9 cellular contexts compared by ENCODE assay signal in genomic region chrX:134374910-134375309, GRCh38. TPM values are rescaled to one million over a fixed set of nuclear protein-coding genes. Genes with fewer than 3 reads are reported as not detected.
DNase-seq lines count a peak whose midpoint lies in the region; ATAC-seq and TF ChIP-seq lines count a peak whose summit lies in the region.
"Had no signal": no experiment of that assay in that cellular context is flagged by ENCODE, and none has a peak within 500 bp of the region (broad histone marks: within the 10 kb centered on the region; RNA-seq: fewer than 3 reads in every experiment).

No MANE protein-coding gene starts in this region.

- H3K4me3 ChIP-seq in heart left ventricle = peak overlapping the region in 8 of 12 donors; percentile 69 to 98 (median 84)
- H3K4me3 ChIP-seq in fibroblast of the aortic adventitia (ENCODE audit: low read depth, low read length) = peak overlapping the region; percentile 73
- peak overlapping the region; percentile 74 for H3K4me3 ChIP-seq in suprapubic skin
- H3K4me3 ChIP-seq in gastrocnemius medialis = peak overlapping the region in 1 of 4 donors; percentile 74

- ATAC-seq in heart left ventricle (no peak), Right ventricle myocardium superior (ENCODE audit: poor library complexity) (no peak), GM18511 (IDR thresholded peaks at IDR 0.05; ENCODE audit: unreplicated experiment) (no peak), gastrocnemius medialis (no peak)

- no peaks in the 10 kb centered on the region for H3K9me3 ChIP-seq in heart left ventricle
- no peaks in the 10 kb centered on the region for H3K9me3 ChIP-seq in suprapubic skin
- H3K9me3 ChIP-seq in gastrocnemius medialis = no peaks in the 10 kb centered on the region

- 86 to 93% (median 89%) methylated on average over 2 of the region's 2 CpGs for WGBS in heart left ventricle, 4 donors
- 80% methylated on average over 2 of the region's 2 CpGs for WGBS in suprapubic skin

- intact Hi-C loops in heart left ventricle (cut with DNase I) (no loop called here), Right ventricle myocardium superior (cut with DNase I) (no loop called here), gastrocnemius medialis (cut with DNase I; ENCODE audit: low total_unique reads) (no loop called here)

- no peak for TF ChIP-seq CTCF in heart left ventricle (IDR thresholded peaks at IDR 0.05)
- no peak for TF ChIP-seq CTCF in VCaP (conservative IDR thresholded peaks at IDR 0.05)
- TF ChIP-seq CTCF in fibroblast of the aortic adventitia (IDR thresholded peaks at IDR 0.05; ENCODE audit: insufficient read depth, low read length) = no peak
- TF ChIP-seq CTCF in suprapubic skin (IDR thresholded peaks at IDR 0.05) = no peak
- TF ChIP-seq CTCF in gastrocnemius medialis (IDR thresholded peaks at IDR 0.05 in 4 of 5, conservative IDR thresholded peaks at IDR 0.05 in 1 of 5) = no peak

- H3K4me1 ChIP-seq in heart left ventricle = peaks cover 0 to 13% (median 3%) of the 10 kb centered on the region in 12 donors
- H3K4me1 ChIP-seq in suprapubic skin = peaks cover 5% of the 10 kb centered on the region
- peaks cover 0 to 7% of the 10 kb centered on the region in 2 donors for H3K4me1 ChIP-seq in gastrocnemius medialis

- H3K27ac ChIP-seq in heart left ventricle (no peak overlapping the region), VCaP (peak overlapping the region; percentile 92), suprapubic skin (no peak overlapping the region), gastrocnemius medialis (no peak overlapping the region)

- in situ Hi-C loops in gastrocnemius medialis (cut with MboI; ENCODE audit: low sequenced_read_pairs in 4 of 4) = loop anchor here in 2 of 4 donors (25.0 kb wide), 1 partner anchor 588 kb away; no protein-coding TSS in a partner anchor

- TF ChIP-seq POLR2A in heart left ventricle (IDR thresholded peaks at IDR 0.05) = no peak
- TF ChIP-seq POLR2A in suprapubic skin (IDR thresholded peaks at IDR 0.05) = no peak
- TF ChIP-seq POLR2A in gastrocnemius medialis (IDR thresholded peaks at IDR 0.05) = no peak

- peaks cover 0 to 14% (median 0%) of the 10 kb centered on the region in 9 donors for H3K36me3 ChIP-seq in heart left ventricle
- no peaks in the 10 kb centered on the region for H3K36me3 ChIP-seq in suprapubic skin
- no peaks in the 10 kb centered on the region for H3K36me3 ChIP-seq in gastrocnemius medialis

- DNase-seq in heart left ventricle (no peak), Right ventricle myocardium superior (no peak), fibroblast of the aortic adventitia (ENCODE audit: low read depth) (peak; percentile 7), suprapubic skin (ENCODE audit: low spot score in 2 of 2) (no peak), AML-193 (lab: John Stamatoyannopoulos, UW) (no peak), gastrocnemius medialis (no peak)
- DNase-seq: activated CD4-positive, CD25-positive, alpha-beta regulatory T cell treated with anti-CD3 and anti-CD28 coated beads, Interleukin-2, amount 50 U/mL, for 72 hours had no signal

- no peaks in the 10 kb centered on the region for H3K27me3 ChIP-seq in heart left ventricle
- H3K27me3 ChIP-seq in suprapubic skin = no peaks in the 10 kb centered on the region
- no peaks in the 10 kb centered on the region for H3K27me3 ChIP-seq in gastrocnemius medialis

- TF ChIP-seq EP300 in suprapubic skin (IDR thresholded peaks at IDR 0.05) = no peak

RNA-seq across cellular contexts. Expression of gene PHF6, which starts 1.8 kb away (rescaled TPM):
- total RNA-seq in heart left ventricle (10 to 100 TPM in 4 of 9 donors, 1 to 10 TPM in 5; 6.8 to 13.3 (median 10.0) TPM), Right ventricle myocardium superior (8.6 TPM), fibroblast of the aortic adventitia (ENCODE audit: low replicate concordance) (16.9 and 31.9 TPM in 2 replicates), suprapubic skin (10 to 100 TPM in 3 of 4 donors, 1 to 10 TPM in 1; 9.0 to 21.0 (median 12.2) TPM), gastrocnemius medialis (1 to 10 TPM; 3.8 to 7.2 (median 5.7) TPM)
- polyA plus RNA-seq in heart left ventricle = 1 to 10 TPM; 3.5 to 6.8 TPM
